In genomic region chr1:47181095-47181954, GRCh38 we compare ENCODE assay signal across 16 cellular contexts. TPM values are rescaled to one million over a fixed set of nuclear protein-coding genes. Genes with fewer than 3 reads are reported as not detected.
A peak's percentile ranks its signal among the peaks of the same experiment; 100 is the strongest.
DNase-seq lines count a peak whose midpoint lies in the region; ATAC-seq and TF ChIP-seq lines count a peak whose summit lies in the region.
"Had no signal": no experiment of that assay in that cellular context is flagged by ENCODE, and none has a peak within 500 bp of the region (broad histone marks: within the 10 kb centered on the region; RNA-seq: fewer than 3 reads in every experiment).

No MANE protein-coding gene starts in this region.

- H4K8ac ChIP-seq in mesenchymal stem cell (ENCODE audit: low read length), result no peak overlapping the region

- no peak overlapping the region for H3K27ac ChIP-seq in mesenchymal stem cell (ENCODE audit: low read length, poor library complexity, severe bottlenecking)

- ATAC-seq in GM18873 (IDR thresholded peaks at IDR 0.05; ENCODE audit: low FRiP score, unreplicated experiment), result no peak
- ATAC-seq in HG02970 (IDR thresholded peaks at IDR 0.05; ENCODE audit: low FRiP score, unreplicated experiment), result no peak
- ATAC-seq: activated T-cell treated with anti-CD3 and anti-CD28 coated beads, Interleukin-2, amount 50 U/mL, for 4 hours had no signal

- H3K9ac ChIP-seq in mesenchymal stem cell (ENCODE audit: low read length), result no peak overlapping the region

- no peak overlapping the region for H3K4ac ChIP-seq in mesenchymal stem cell (ENCODE audit: low read depth in 1 of 2, low read length in 2 of 2)

- no peaks in the 10 kb centered on the region for H3K36me3 ChIP-seq in mesenchymal stem cell (ENCODE audit: control insufficient read depth in 1 of 2, insufficient read depth in 2 of 2, low read depth in 1 of 2, low read length in 2 of 2)
- H3K36me3 ChIP-seq: MG63 had no signal

- H3K4me3 ChIP-seq in mesenchymal stem cell (ENCODE audit: insufficient read depth in 1 of 2, low read depth in 1 of 2, low read length in 2 of 2), result no peak overlapping the region
- H3K4me3 ChIP-seq: MG63 had no signal

- H3K36me3 Mint-ChIP-seq in endothelial cell (ENCODE audit: low read depth, unreplicated experiment), result no peaks in the 10 kb centered on the region
- H3K36me3 Mint-ChIP-seq: activated naive CD8-positive, alpha-beta T cell had no signal

- H2BK120ac ChIP-seq in mesenchymal stem cell (ENCODE audit: low read depth, low read length), result no peak overlapping the region

- H3K27ac Mint-ChIP-seq in endothelial cell (ENCODE audit: unreplicated experiment), result peak overlapping the region; percentile 61
- H3K27ac Mint-ChIP-seq: activated naive CD8-positive, alpha-beta T cell; T-helper 1 cell treated with Interleukin-12 subunit alpha and Interleukin-12 subunit beta and Interleukin-4 antibody, amounts not matched to agents 30 μg/mL and 1 μg/mL, for 36 hours had no signal

- H2BK12ac ChIP-seq in mesenchymal stem cell (ENCODE audit: low read length in 2 of 2), result no peak overlapping the region

- H3K27me3 Mint-ChIP-seq in endothelial cell (ENCODE audit: unreplicated experiment), result peaks cover 23% of the 10 kb centered on the region

- 55% methylated on average over 14 of the region's 18 CpGs for WGBS in mesenchymal stem cell

- no peak overlapping the region for H2AFZ ChIP-seq in mesenchymal stem cell (ENCODE audit: low read depth, low read length)

- no peaks in the 10 kb centered on the region for H3K79me1 ChIP-seq in mesenchymal stem cell (replicated peaks; ENCODE audit: low read length, poor library complexity, severe bottlenecking)

- peak overlapping the region; percentile 62 for H3K4me3 Mint-ChIP-seq in endothelial cell (ENCODE audit: unreplicated experiment)
- H3K4me3 Mint-ChIP-seq: activated naive CD8-positive, alpha-beta T cell; activated T-cell treated with anti-CD3 and anti-CD28 coated beads, Interleukin-2, amount 50 U/mL, for 4 hours; neural crest cell; T-helper 1 cell treated with Interleukin-12 subunit alpha and Interleukin-12 subunit beta and Interleukin-4 antibody, amounts not matched to agents 30 μg/mL and 1 μg/mL, for 36 hours had no signal

- H2BK15ac ChIP-seq in mesenchymal stem cell (ENCODE audit: low read depth, poor library complexity, severe bottlenecking), result no peak overlapping the region

- H2AK5ac ChIP-seq in mesenchymal stem cell (ENCODE audit: low read length, severe bottlenecking), result peak overlapping the region; percentile 3

- no peak overlapping the region for H3K18ac ChIP-seq in mesenchymal stem cell (ENCODE audit: low read depth in 1 of 2, low read length in 2 of 2)

- DNase-seq in CMK (ENCODE audit: low read depth), result peak; percentile 100
- peak in 75 of 76 experiments; percentile 88 to 99 (median 96) for DNase-seq in HUDEP-2 (lab: John Stamatoyannopoulos, UW; ENCODE audit: unreplicated experiment in 76 of 76)
- peak; percentile 43 for DNase-seq in endothelial cell (ENCODE audit: low spot score)
- no peak for DNase-seq in mesenchymal stem cell
- no peak for DNase-seq in putamen (ENCODE audit: low spot score)
- DNase-seq: activated CD4-positive, alpha-beta T cell treated with anti-CD3 and anti-CD28 coated beads for 4 hours; activated T-cell treated with anti-CD3 and anti-CD28 coated beads, Interleukin-2, amount 50 U/mL, for 4 hours; MG63 had no signal

- H2BK5ac ChIP-seq in mesenchymal stem cell (ENCODE audit: low read depth, low read length, poor library complexity, severe bottlenecking), result no peak overlapping the region

- H3K23ac ChIP-seq in mesenchymal stem cell (ENCODE audit: low read length in 2 of 2), result no peak overlapping the region

- H3K14ac ChIP-seq in mesenchymal stem cell (ENCODE audit: low read length in 2 of 2), result no peak overlapping the region

- no peaks in the 10 kb centered on the region for H3K9me3 ChIP-seq in mesenchymal stem cell (ENCODE audit: control insufficient read depth, low read length)
- H3K9me3 ChIP-seq: MG63 had no signal

- H3K4me2 ChIP-seq in mesenchymal stem cell (ENCODE audit: low read length, poor library complexity, severe bottlenecking), result no peak overlapping the region

- peaks cover 2 to 29% of the 10 kb centered on the region in 2 experiments for H3K27me3 ChIP-seq in mesenchymal stem cell (ENCODE audit: control insufficient read depth in 1 of 2, insufficient read depth in 1 of 2, low read length in 2 of 2)
- H3K27me3 ChIP-seq: MG63 had no signal

- H4K91ac ChIP-seq in mesenchymal stem cell (ENCODE audit: low read length), result no peak overlapping the region

- TF ChIP-seq CTCF in endothelial cell (IDR thresholded peaks at IDR 0.05; ENCODE audit: unreplicated experiment), result no peak

- H3K9me3 Mint-ChIP-seq in endothelial cell (ENCODE audit: unreplicated experiment), result peaks cover 5% of the 10 kb centered on the region
- H3K9me3 Mint-ChIP-seq: activated T-cell treated with anti-CD3 and anti-CD28 coated beads, Interleukin-2, amount 50 U/mL, for 4 hours; neural crest cell; T-helper 1 cell treated with Interleukin-12 subunit alpha and Interleukin-12 subunit beta and Interleukin-4 antibody, amounts not matched to agents 30 μg/mL and 1 μg/mL, for 36 hours had no signal

- peaks cover 34% of the 10 kb centered on the region for H3K4me1 ChIP-seq in mesenchymal stem cell (ENCODE audit: control insufficient read depth, insufficient read depth, low read depth, low read length)

- H3K4me1 Mint-ChIP-seq in endothelial cell (ENCODE audit: unreplicated experiment), result peaks cover 44% of the 10 kb centered on the region

RNA-seq across cellular contexts. Expression of gene PDZK1IP1, which starts 8.5 kb away (rescaled TPM):
- not detected for total RNA-seq in endothelial cell (ENCODE audit: unreplicated experiment)
- not detected for polyA plus RNA-seq in mesenchymal stem cell (2013, experiment 1 of 2)
- not detected for polyA plus RNA-seq in mesenchymal stem cell (2013, experiment 2 of 2)
- total RNA-seq: activated T-cell treated with anti-CD3 and anti-CD28 coated beads, Interleukin-2, amount 50 U/mL, for 4 hours; neural crest cell had no signal
- polyA plus RNA-seq: BJ had no signal

RNA-seq across cellular contexts. Expression of gene CYP4A22, which starts 44.1 kb away (rescaled TPM):
- total RNA-seq in endothelial cell (ENCODE audit: unreplicated experiment), result not detected
- not detected for polyA plus RNA-seq in mesenchymal stem cell (2013, experiment 1 of 2)
- not detected for polyA plus RNA-seq in mesenchymal stem cell (2013, experiment 2 of 2)
- total RNA-seq: activated T-cell treated with anti-CD3 and anti-CD28 coated beads, Interleukin-2, amount 50 U/mL, for 4 hours; bronchial epithelial cell; mammary epithelial cell; neural crest cell had no signal
- polyA plus RNA-seq: BJ, mammary epithelial cell had no signal

RNA-seq across cellular contexts. Expression of gene TAL1, which starts 50.7 kb away (rescaled TPM):
- 199 TPM for total RNA-seq in endothelial cell (ENCODE audit: unreplicated experiment)
- not detected for polyA plus RNA-seq in mesenchymal stem cell (2013, experiment 1 of 2)
- polyA plus RNA-seq in mesenchymal stem cell (2013, experiment 2 of 2), result not detected
- total RNA-seq: bronchial epithelial cell, mammary epithelial cell had no signal
- polyA plus RNA-seq: BJ, mammary epithelial cell had no signal

Comparison
In these comparisons a context has a peak if more than half of its experiments do, and no peak if none do; other contexts are left out.
1. DNase-seq: peak in CMK (single experiment), HUDEP-2 (75 of 76) and endothelial cell (single experiment); none in mesenchymal stem cell (single experiment) and putamen (single experiment).